12 cellular contexts compared by ENCODE assay signal in genomic region chr21:45995686-45996179, GRCh38. TPM values are rescaled to one million over a fixed set of nuclear protein-coding genes. Genes with fewer than 3 reads are reported as not detected.
DNase-seq lines count a peak whose midpoint lies in the region; ATAC-seq and TF ChIP-seq lines count a peak whose summit lies in the region.
"Had no signal": no experiment of that assay in that cellular context is flagged by ENCODE, and none has a peak within 500 bp of the region (broad histone marks: within the 10 kb centered on the region; RNA-seq: fewer than 3 reads in every experiment).

No MANE protein-coding gene starts in this region.

- intact Hi-C loops in transverse colon (cut with DNase I; ENCODE audit: low total_unique reads): no loop called here

- no peak for TF ChIP-seq CTCF in transverse colon (IDR thresholded peaks at IDR 0.05)

- DNase-seq in activated T-cell treated with anti-CD3 and anti-CD28 coated beads, Interleukin-2, amount 50 U/mL, for 1 hour: peak; percentile 13
- DNase-seq in activated T-cell treated with anti-CD3 and anti-CD28 coated beads for 4 hours (no peak), amniotic epithelial cell (ENCODE audit: low read depth) (peak; percentile 28), kidney tubule cell (ENCODE audit: low spot score) (peak; percentile 38), transverse colon (peak; percentile 7), NCI-H1694 (lab: John Stamatoyannopoulos, UW) (no peak), putamen (ENCODE audit: low spot score) (no peak)
- DNase-seq: DND-41, kidney glomerular epithelial cell, NCI-H510A treated with DMSO at 0.1 percent for 48 hours had no signal

- H3K4me3 ChIP-seq in transverse colon: no peak overlapping the region
- H3K4me3 ChIP-seq: pancreas had no signal

- no peak for ATAC-seq in HG02885 (IDR thresholded peaks at IDR 0.05; ENCODE audit: poor library complexity, unreplicated experiment)

- H3K27ac ChIP-seq in transverse colon: peak overlapping the region; percentile 5 to 86 (median 50)
- H3K27ac ChIP-seq: pancreas had no signal

- H3K9me3 ChIP-seq in transverse colon: no peaks in the 10 kb centered on the region
- H3K9me3 ChIP-seq: pancreas had no signal

- in situ Hi-C loops in transverse colon (cut with MboI; ENCODE audit: low pct_ligation_motif_present in 1 of 4, low pct_unique_long_range_greater_than_20kb in 1 of 4, low sequenced_read_pairs in 3 of 4): no loop called here

- peaks cover 0 to 2% (median 0%) of the 10 kb centered on the region in 4 donors for H3K4me1 ChIP-seq in transverse colon
- H3K4me1 ChIP-seq: pancreas had no signal

- peaks cover 0 to 9% (median 0%) of the 10 kb centered on the region in 4 donors for H3K36me3 ChIP-seq in transverse colon
- H3K36me3 ChIP-seq: pancreas had no signal

- H3K27me3 ChIP-seq in transverse colon: no peaks in the 10 kb centered on the region
- H3K27me3 ChIP-seq: pancreas had no signal

- TF ChIP-seq POLR2A in transverse colon (IDR thresholded peaks at IDR 0.05): no peak

- 51% methylated on average over 6 of the region's 6 CpGs; no CpG with 5 or more reads in 1 of the 2 donors for WGBS in transverse colon (ENCODE audit: low coverage in 1 of 2), 2 donors

- TF ChIP-seq EP300 in transverse colon (IDR thresholded peaks at IDR 0.05; ENCODE audit: low read depth): no peak

RNA-seq across cellular contexts. Expression of gene COL6A1, which starts 14.2 kb away (rescaled TPM):
- total RNA-seq in transverse colon: 100 to 1,000 TPM; 166 to 580 (median 346) TPM

Comparison
In these comparisons a context has a peak if more than half of its experiments do, and no peak if none do; other contexts are left out.
1. DNase-seq: peak in activated T-cell treated with anti-CD3 and anti-CD28 coated beads, Interleukin-2, amount 50 U/mL, for 1 hour (single experiment), amniotic epithelial cell (single experiment), kidney tubule cell (single experiment) and transverse colon (single experiment); none in activated T-cell treated with anti-CD3 and anti-CD28 coated beads for 4 hours (single experiment), NCI-H1694 (single experiment) and putamen (single experiment).